ENCODE assay signal across 1 cellular context in genomic region chr3:134375542-134376384, GRCh38.
TF ChIP-seq lines count a peak whose summit lies in the region.

No MANE protein-coding gene starts in this region.

TF ChIP-seq in H1, 55 proteins besides CTCF, POLR2A, EP300 and RAD21:
- TF ChIP-seq GTF2F1 (IDR thresholded peaks at IDR 0.05; ENCODE audit: borderline replicate concordance, low read depth, low read length) (no peak), SP2 (IDR thresholded peaks at IDR 0.05; ENCODE audit: low read length) (no peak)
